2 cellular contexts compared by ENCODE assay signal in genomic region chr17:35083071-35083470, GRCh38.
TF ChIP-seq lines count a peak whose summit lies in the region.

No MANE protein-coding gene starts in this region.

TF ChIP-seq in IMR-90, 13 proteins besides CTCF, POLR2A, EP300 and RAD21:
- no peak for TF ChIP-seq CEBPB (IDR thresholded peaks at IDR 0.05; ENCODE audit: low read depth, low read length)
- TF ChIP-seq ELK1 (IDR thresholded peaks at IDR 0.05; ENCODE audit: borderline replicate concordance, low read depth, low read length), result no peak
- no peak for TF ChIP-seq MXI1 (IDR thresholded peaks at IDR 0.05; ENCODE audit: borderline replicate concordance, low read depth, low read length)
- no peak for TF ChIP-seq CHD1 (IDR thresholded peaks at IDR 0.05; ENCODE audit: low read depth, low read length)
- TF ChIP-seq RCOR1 (IDR thresholded peaks at IDR 0.05; ENCODE audit: insufficient replicate concordance, low read length), result no peak
- TF ChIP-seq FOS (IDR thresholded peaks at IDR 0.05; ENCODE audit: low read depth, low read length), result no peak
- TF ChIP-seq RFX5 (IDR thresholded peaks at IDR 0.05; ENCODE audit: low read depth, low read length), result no peak
- no peak for TF ChIP-seq SMC3 (IDR thresholded peaks at IDR 0.05; ENCODE audit: low read depth, low read length)
- TF ChIP-seq MAFK (IDR thresholded peaks at IDR 0.05; ENCODE audit: low read depth, low read length), result no peak
- TF ChIP-seq MAZ (IDR thresholded peaks at IDR 0.05; ENCODE audit: borderline replicate concordance, low read depth, low read length), result no peak
- TF ChIP-seq BHLHE40 (IDR thresholded peaks at IDR 0.05; ENCODE audit: low read depth, low read length), result no peak
- TF ChIP-seq USF2 (IDR thresholded peaks at IDR 0.05; ENCODE audit: low read depth, low read length), result no peak
- TF ChIP-seq NFE2L2 (IDR thresholded peaks at IDR 0.05; ENCODE audit: low read depth, low read length), result no peak

TF ChIP-seq in GM12878, 131 proteins besides CTCF, POLR2A, EP300 and RAD21:
- TF ChIP-seq ZNF217 (IDR thresholded peaks at IDR 0.05) (no peak), HDAC6 (IDR thresholded peaks at IDR 0.05; ENCODE audit: unreplicated experiment) (no peak), EED (IDR thresholded peaks at IDR 0.05; ENCODE audit: low read depth) (no peak), POLR2AphosphoS5 (IDR thresholded peaks at IDR 0.05; ENCODE audit: low read length) (no peak), KAT2A (conservative IDR thresholded peaks at IDR 0.05; ENCODE audit: control insufficient read depth, low read depth, low read length) (no peak), BACH1 (IDR thresholded peaks at IDR 0.05; ENCODE audit: borderline replicate concordance) (no peak)
- TF ChIP-seq, protein P1, sequence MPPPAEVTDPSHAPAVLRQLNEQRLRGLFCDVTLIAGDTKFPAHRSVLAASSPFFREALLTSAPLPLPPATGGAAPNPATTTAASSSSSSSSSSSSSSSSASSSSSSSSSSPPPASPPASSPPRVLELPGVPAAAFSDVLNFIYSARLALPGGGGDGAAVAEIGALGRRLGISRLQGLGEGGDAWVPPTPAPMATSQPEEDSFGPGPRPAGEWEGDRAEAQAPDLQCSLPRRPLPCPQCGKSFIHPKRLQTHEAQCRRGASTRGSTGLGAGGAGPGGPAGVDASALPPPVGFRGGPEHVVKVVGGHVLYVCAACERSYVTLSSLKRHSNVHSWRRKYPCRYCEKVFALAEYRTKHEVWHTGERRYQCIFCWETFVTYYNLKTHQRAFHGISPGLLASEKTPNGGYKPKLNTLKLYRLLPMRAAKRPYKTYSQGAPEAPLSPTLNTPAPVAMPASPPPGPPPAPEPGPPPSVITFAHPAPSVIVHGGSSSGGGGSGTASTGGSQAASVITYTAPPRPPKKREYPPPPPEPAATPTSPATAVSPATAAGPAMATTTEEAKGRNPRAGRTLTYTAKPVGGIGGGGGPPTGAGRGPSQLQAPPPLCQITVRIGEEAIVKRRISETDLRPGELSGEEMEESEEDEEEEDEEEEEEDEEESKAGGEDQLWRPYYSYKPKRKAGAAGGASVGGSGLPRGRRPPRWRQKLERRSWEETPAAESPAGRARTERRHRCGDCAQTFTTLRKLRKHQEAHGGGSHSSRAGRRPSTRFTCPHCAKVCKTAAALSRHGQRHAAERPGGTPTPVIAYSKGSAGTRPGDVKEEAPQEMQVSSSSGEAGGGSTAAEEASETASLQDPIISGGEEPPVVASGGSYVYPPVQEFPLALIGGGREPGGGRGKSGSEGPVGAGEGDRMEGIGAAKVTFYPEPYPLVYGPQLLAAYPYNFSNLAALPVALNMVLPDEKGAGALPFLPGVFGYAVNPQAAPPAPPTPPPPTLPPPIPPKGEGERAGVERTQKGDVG (CRISPR knock-in tag; IDR thresholded peaks at IDR 0.05), result no peak
